2 cellular contexts compared by ENCODE assay signal in the genomic region with DNA sequence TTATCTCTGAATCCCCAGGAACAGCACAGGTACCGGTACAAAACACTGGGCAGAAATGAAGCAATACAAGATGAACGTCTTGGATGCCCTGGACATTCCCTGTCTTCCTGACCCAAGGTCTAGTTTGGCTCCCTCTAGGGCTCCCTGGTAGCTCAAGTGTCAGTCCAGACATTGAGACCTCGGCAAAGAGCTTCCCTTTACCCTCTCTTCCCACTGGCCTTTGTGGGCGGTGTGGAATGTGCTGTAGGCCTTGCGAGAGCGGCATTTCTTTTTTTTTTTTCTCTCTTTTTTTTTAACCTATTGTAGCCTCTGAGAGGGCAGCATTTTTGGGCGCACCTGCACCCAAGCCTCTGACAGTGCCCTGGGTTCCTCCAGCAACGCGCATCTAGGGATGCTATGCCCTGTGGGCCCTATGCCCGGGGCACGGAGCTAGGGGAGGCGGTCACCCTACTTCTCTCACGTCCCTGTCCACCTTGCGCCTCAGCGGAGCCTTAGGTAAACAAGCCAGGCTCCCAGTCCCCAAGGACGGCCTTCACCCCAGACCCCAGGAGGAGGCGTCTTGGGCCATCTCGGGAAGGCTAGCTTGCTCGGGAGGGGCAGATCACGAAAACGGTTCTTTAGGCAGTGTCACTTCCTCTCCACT.
TF ChIP-seq lines count a peak whose summit lies in the region.

No MANE protein-coding gene starts in this region.

TF ChIP-seq in K562, 482 proteins besides CTCF, POLR2A, EP300 and RAD21 (continued from another document):
- TF ChIP-seq, protein P1, sequence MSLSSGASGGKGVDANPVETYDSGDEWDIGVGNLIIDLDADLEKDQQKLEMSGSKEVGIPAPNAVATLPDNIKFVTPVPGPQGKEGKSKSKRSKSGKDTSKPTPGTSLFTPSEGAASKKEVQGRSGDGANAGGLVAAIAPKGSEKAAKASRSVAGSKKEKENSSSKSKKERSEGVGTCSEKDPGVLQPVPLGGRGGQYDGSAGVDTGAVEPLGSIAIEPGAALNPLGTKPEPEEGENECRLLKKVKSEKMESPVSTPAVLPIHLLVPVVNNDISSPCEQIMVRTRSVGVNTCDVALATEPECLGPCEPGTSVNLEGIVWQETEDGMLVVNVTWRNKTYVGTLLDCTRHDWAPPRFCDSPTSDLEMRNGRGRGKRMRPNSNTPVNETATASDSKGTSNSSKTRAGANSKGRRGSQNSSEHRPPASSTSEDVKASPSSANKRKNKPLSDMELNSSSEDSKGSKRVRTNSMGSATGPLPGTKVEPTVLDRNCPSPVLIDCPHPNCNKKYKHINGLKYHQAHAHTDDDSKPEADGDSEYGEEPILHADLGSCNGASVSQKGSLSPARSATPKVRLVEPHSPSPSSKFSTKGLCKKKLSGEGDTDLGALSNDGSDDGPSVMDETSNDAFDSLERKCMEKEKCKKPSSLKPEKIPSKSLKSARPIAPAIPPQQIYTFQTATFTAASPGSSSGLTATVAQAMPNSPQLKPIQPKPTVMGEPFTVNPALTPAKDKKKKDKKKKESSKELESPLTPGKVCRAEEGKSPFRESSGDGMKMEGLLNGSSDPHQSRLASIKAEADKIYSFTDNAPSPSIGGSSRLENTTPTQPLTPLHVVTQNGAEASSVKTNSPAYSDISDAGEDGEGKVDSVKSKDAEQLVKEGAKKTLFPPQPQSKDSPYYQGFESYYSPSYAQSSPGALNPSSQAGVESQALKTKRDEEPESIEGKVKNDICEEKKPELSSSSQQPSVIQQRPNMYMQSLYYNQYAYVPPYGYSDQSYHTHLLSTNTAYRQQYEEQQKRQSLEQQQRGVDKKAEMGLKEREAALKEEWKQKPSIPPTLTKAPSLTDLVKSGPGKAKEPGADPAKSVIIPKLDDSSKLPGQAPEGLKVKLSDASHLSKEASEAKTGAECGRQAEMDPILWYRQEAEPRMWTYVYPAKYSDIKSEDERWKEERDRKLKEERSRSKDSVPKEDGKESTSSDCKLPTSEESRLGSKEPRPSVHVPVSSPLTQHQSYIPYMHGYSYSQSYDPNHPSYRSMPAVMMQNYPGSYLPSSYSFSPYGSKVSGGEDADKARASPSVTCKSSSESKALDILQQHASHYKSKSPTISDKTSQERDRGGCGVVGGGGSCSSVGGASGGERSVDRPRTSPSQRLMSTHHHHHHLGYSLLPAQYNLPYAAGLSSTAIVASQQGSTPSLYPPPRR (CRISPR knock-in tag; IDR thresholded peaks at IDR 0.05; ENCODE audit: borderline replicate concordance) = peak; percentile 16; the same call in 1 of the 2 replicates

TF ChIP-seq in HepG2, 621 proteins besides CTCF, POLR2A, EP300 and RAD21 (continued from another document):
- TF ChIP-seq, protein P2, sequence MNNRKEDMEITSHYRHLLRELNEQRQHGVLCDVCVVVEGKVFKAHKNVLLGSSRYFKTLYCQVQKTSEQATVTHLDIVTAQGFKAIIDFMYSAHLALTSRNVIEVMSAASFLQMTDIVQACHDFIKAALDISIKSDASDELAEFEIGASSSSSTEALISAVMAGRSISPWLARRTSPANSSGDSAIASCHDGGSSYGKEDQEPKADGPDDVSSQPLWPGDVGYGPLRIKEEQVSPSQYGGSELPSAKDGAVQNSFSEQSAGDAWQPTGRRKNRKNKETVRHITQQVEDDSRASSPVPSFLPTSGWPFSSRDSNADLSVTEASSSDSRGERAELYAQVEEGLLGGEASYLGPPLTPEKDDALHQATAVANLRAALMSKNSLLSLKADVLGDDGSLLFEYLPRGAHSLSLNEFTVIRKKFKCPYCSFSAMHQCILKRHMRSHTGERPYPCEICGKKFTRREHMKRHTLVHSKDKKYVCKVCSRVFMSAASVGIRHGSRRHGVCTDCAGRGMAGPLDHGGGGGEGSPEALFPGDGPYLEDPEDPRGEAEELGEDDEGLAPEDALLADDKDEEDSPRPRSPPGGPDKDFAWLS (CRISPR knock-in tag; IDR thresholded peaks at IDR 0.05; ENCODE audit: borderline replicate concordance) = 0 out of 2 replicates have a peak, but pooled peaks have one; percentile 7
- TF ChIP-seq ZFP82 (CRISPR knock-in tag; IDR thresholded peaks at IDR 0.05; ENCODE audit: borderline replicate concordance) (peak; percentile 97; the same call in 1 of the 2 replicates), ZNF616 (CRISPR knock-in tag; IDR thresholded peaks at IDR 0.05; ENCODE audit: low read depth) (0 out of 2 replicates have a peak, but pooled peaks have one; percentile 3)
